27 cellular contexts compared by ENCODE assay signal in genomic region chr14:71332476-71332875, GRCh38.
"Had no signal": no experiment of that assay in that cellular context is flagged by ENCODE, and none has a peak within 500 bp of the region (broad histone marks: within the 10 kb centered on the region; RNA-seq: fewer than 3 reads in every experiment).

No MANE protein-coding gene starts in this region.

- H2AFZ ChIP-seq: hepatocyte had no signal

- DNase-seq: cortex of kidney; effector memory CD8-positive, alpha-beta T cell; foreskin fibroblast; gastrocnemius medialis; head of caudate nucleus; kidney; natural killer cell; occipital lobe; ovary; posterior cingulate gyrus; psoas muscle; right cardiac atrium; sigmoid colon; stimulated activated CD4-positive, alpha-beta T cell treated with anti-CD3 and anti-CD28 coated beads, Interleukin-2, amount 100 ng/mL, for 24 hours; stimulated activated CD4-positive, alpha-beta T cell treated with anti-CD3 and anti-CD28 coated beads, Interleukin-4, amount 100 ng/mL, for 24 hours; stomach; testis; tibial artery had no signal

- H3K27me3 Mint-ChIP-seq: effector memory CD8-positive, alpha-beta T cell; memory B cell; stimulated activated memory B cell treated with anti-CD40 and anti-IgM and Interleukin-4, amounts not matched to agents 10 μg/mL and 1 μg/mL and 100 μg/mL, for 72 hours; type B pancreatic cell had no signal

- H3K36me3 ChIP-seq: gastrocnemius medialis, ovary, sigmoid colon, stomach, tibial artery had no signal

- ATAC-seq: effector memory CD8-positive, alpha-beta T cell; esophagus mucosa; gastrocnemius medialis; left lobe of liver; natural killer cell; psoas muscle; right cardiac atrium; stimulated activated memory B cell treated with anti-CD40 and anti-IgM and Interleukin-4, amounts not matched to agents 10 μg/mL and 1 μg/mL and 100 μg/mL, for 72 hours had no signal

- H3K27ac ChIP-seq: epithelial cell of prostate, gastrocnemius medialis, hepatocyte, ovary, psoas muscle, sigmoid colon, stomach, testis, tibial artery had no signal

- H3K4me1 ChIP-seq: psoas muscle had no signal

- H3K36me3 Mint-ChIP-seq: natural killer cell had no signal

- H3K4me3 Mint-ChIP-seq: effector memory CD8-positive, alpha-beta T cell; memory B cell; natural killer cell; stimulated activated memory B cell treated with anti-CD40 and anti-IgM and Interleukin-4, amounts not matched to agents 10 μg/mL and 1 μg/mL and 100 μg/mL, for 72 hours; type B pancreatic cell had no signal

- FAIRE-seq: endometrium, kidney had no signal

- H3K9me3 Mint-ChIP-seq: effector memory CD8-positive, alpha-beta T cell; memory B cell; natural killer cell; stimulated activated memory B cell treated with anti-CD40 and anti-IgM and Interleukin-4, amounts not matched to agents 10 μg/mL and 1 μg/mL and 100 μg/mL, for 72 hours; type B pancreatic cell had no signal

- H3K9me3 ChIP-seq: gastrocnemius medialis, ovary, psoas muscle, stomach, testis, tibial artery had no signal

- H3K4me3 ChIP-seq: gastrocnemius medialis, hepatocyte, lung, ovary, psoas muscle, sigmoid colon, stomach, testis, tibial artery had no signal

- H3K27ac Mint-ChIP-seq: natural killer cell; stimulated activated memory B cell treated with anti-CD40 and anti-IgM and Interleukin-4, amounts not matched to agents 10 μg/mL and 1 μg/mL and 100 μg/mL, for 72 hours; type B pancreatic cell had no signal

- H3K27me3 ChIP-seq: gastrocnemius medialis, hepatocyte, ovary, sigmoid colon, stomach, testis, tibial artery had no signal

- H3K4me2 ChIP-seq: hepatocyte had no signal
